13 cellular contexts compared by ENCODE assay signal in the genomic region with DNA sequence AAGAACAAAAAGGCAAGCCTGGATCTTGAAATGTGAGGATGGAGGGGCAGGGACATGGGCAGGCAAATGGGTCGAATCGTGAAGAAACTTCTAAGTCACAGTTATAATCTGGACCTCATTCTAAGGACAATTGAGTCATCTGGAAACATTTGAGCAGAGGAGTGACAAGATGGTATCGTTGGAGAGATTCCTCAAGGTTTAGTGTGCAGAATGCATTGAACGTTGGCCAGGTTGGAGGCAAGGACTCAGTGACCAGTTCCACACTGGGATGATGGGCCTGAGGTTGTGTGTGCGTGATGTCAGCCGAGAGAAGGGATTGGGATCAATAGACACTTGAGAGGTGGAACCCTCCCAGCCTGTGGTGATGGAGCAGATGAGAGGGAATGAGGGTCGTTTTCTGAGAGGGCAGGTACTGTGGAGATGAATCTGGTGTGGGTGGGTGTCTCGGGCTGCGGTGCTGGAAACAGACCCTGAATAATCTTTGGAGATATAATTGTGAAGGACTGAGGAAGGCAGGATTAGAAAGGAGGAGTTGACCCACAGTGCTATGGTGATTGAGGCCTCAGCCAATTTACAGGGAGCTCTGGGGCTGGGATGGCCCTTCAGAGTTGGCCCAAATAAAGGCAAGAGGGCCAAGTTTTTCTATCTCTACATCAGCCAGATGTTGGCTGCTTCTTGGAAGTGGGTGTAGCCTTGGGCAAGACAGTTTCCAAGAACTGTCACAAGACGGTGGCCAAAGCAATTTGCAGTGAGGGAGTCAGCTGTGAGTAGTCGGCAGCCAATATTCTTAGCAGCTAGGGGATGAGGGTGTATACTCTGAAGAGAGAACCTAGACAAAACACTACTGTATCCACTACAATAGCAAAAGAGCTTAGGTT. TPM values are rescaled to one million over a fixed set of nuclear protein-coding genes. Genes with fewer than 3 reads are reported as not detected.
DNase-seq lines count a peak whose midpoint lies in the region; ATAC-seq, FAIRE-seq and TF ChIP-seq lines count a peak whose summit lies in the region.
"Had no signal": no experiment of that assay in that cellular context is flagged by ENCODE, and none has a peak within 500 bp of the region (broad histone marks: within the 10 kb centered on the region; RNA-seq: fewer than 3 reads in every experiment).

No MANE protein-coding gene starts in this region.

- H3K4me1 Mint-ChIP-seq in brain = peaks cover 50% of the 10 kb centered on the region

- ATAC-seq in left ventricle myocardium superior = peak; percentile 75

- H3K4me1 ChIP-seq in skeletal muscle tissue (ENCODE audit: control insufficient read depth in 3 of 3, insufficient read depth in 3 of 3, low read length in 3 of 3) (peaks cover 25 to 30% (median 30%) of the 10 kb centered on the region in 3 donors), SJCRH30 (peaks cover 13% of the 10 kb centered on the region)

- TF ChIP-seq CTCF in brain (conservative IDR thresholded peaks at IDR 0.05) = no peak

- H3K9ac ChIP-seq in skeletal muscle tissue (ENCODE audit: low read depth in 1 of 3, low read length in 3 of 3) = peak overlapping the region in 1 of 3 donors; percentile 9

- H3K27ac ChIP-seq in skeletal muscle tissue (ENCODE audit: low read depth, low read length) = peak overlapping the region; percentile 77
- no peak overlapping the region for H3K27ac ChIP-seq in SJCRH30

- H3K36me3 ChIP-seq in skeletal muscle tissue (ENCODE audit: control insufficient read depth in 3 of 3, insufficient read depth in 3 of 3, low read length in 3 of 3) (no peaks in the 10 kb centered on the region), SJCRH30 (no peaks in the 10 kb centered on the region)

- no peak for FAIRE-seq in urothelium cell line (lab: Jason Lieb, UNC)
- FAIRE-seq: GM19239 had no signal

- peaks cover 0 to 6% (median 0%) of the 10 kb centered on the region in 5 experiments for H3K9me3 Mint-ChIP-seq in brain

- peak overlapping the region; percentile 95 to 100 (median 100) for H3K27ac Mint-ChIP-seq in brain

- peaks cover 2% of the 10 kb centered on the region for H3K27me3 Mint-ChIP-seq in brain

- intact Hi-C loops in left ventricle myocardium superior (cut with micrococcal nuclease) = no loop called here

- H3K9me3 ChIP-seq in skeletal muscle tissue (ENCODE audit: control insufficient read depth in 3 of 3, low read length in 3 of 3) = no peaks in the 10 kb centered on the region
- H3K9me3 ChIP-seq in SJCRH30 (replicated peaks) = no peaks in the 10 kb centered on the region

- H3K4me3 ChIP-seq in skeletal muscle tissue (ENCODE audit: low read length in 3 of 3) (peak overlapping the region in 1 of 3 donors; percentile 1), SJCRH30 (no peak overlapping the region)

- peak; percentile 76 for DNase-seq in GM04504 (ENCODE audit: low read depth)
- DNase-seq in left ventricle myocardium superior = no peak
- no peak for DNase-seq in stimulated activated CD4-positive, alpha-beta T cell treated with anti-CD3 and anti-CD28 coated beads, Interleukin-12 subunit alpha, Interleukin-12 subunit beta, amount 100 ng/mL, for 4 hours
- DNase-seq in SJCRH30 = no peak
- DNase-seq in stimulated activated naive CD4-positive, alpha-beta T cell (lab: John Stamatoyannopoulos, UW) = no peak
- no peak for DNase-seq in urothelium cell line (ENCODE audit: low spot score)
- DNase-seq: activated CD4-positive, alpha-beta T cell treated with anti-CD3 and anti-CD28 coated beads for 1 hour; effector CD8-positive, alpha-beta T cell; islet precursor cell; NCI-H187 treated with DMSO at 0.1 percent for 48 hours had no signal

- H3K36me3 Mint-ChIP-seq in brain = no peaks in the 10 kb centered on the region

- peak overlapping the region in 3 of 5 experiments; percentile 13 to 65 (median 30) for H3K4me3 Mint-ChIP-seq in brain

- H3K27me3 ChIP-seq in skeletal muscle tissue (ENCODE audit: control insufficient read depth in 3 of 3, insufficient read depth in 3 of 3, low read length in 3 of 3) (no peaks in the 10 kb centered on the region), SJCRH30 (no peaks in the 10 kb centered on the region)

RNA-seq across cellular contexts. Expression of a gene that starts 5.8 kb away (rescaled TPM):
- polyA plus RNA-seq in brain (ENCODE audit: insufficient read depth, low read depth, low replicate concordance) = 51.6 TPM
- total RNA-seq in left ventricle myocardium superior (64.2 TPM), skeletal muscle tissue (69.4 TPM)
- total RNA-seq in SJCRH30 (2014; rRNA removed; shearing (Covaris generic)) = 26.2 and 27.7 TPM in 2 replicates
